In genomic region chr1:30034105-30034626, GRCh38 we compare ENCODE assay signal across 17 cellular contexts.
DNase-seq lines count a peak whose midpoint lies in the region; ATAC-seq, FAIRE-seq and TF ChIP-seq lines count a peak whose summit lies in the region.
"Had no signal": no experiment of that assay in that cellular context is flagged by ENCODE, and none has a peak within 500 bp of the region (broad histone marks: within the 10 kb centered on the region; RNA-seq: fewer than 3 reads in every experiment).

No MANE protein-coding gene starts in this region.

- FAIRE-seq in HTR-8/SVneo (lab: Jason Lieb, UNC): no peak
- FAIRE-seq: GM12878, HepG2 had no signal

- peaks cover 18 to 35% of the 10 kb centered on the region in 2 donors for H3K27me3 Mint-ChIP-seq in natural killer cell treated with Interleukin-12 subunit alpha and Interleukin-12 subunit beta and Interleukin-15 and Interleukin-18, amount 100 ng/mL, for 72 hours
- H3K27me3 Mint-ChIP-seq in natural killer cell (ENCODE audit: low read depth in 2 of 2): peaks cover 21 to 23% of the 10 kb centered on the region in 2 donors
- H3K27me3 Mint-ChIP-seq in chondrocyte (ENCODE audit: low read depth): peaks cover 2% of the 10 kb centered on the region

- peaks cover 5% of the 10 kb centered on the region for H3K36me3 Mint-ChIP-seq in natural killer cell treated with Interleukin-12 subunit alpha and Interleukin-12 subunit beta and Interleukin-15 and Interleukin-18, amount 100 ng/mL, for 72 hours
- H3K36me3 Mint-ChIP-seq in natural killer cell (no peaks in the 10 kb centered on the region), chondrocyte (ENCODE audit: low read depth) (peaks cover 1% of the 10 kb centered on the region)
- H3K36me3 Mint-ChIP-seq: CD14-positive monocyte; CD4-positive, alpha-beta memory T cell; IgD-negative memory B cell had no signal

- no peak overlapping the region for H3K27ac Mint-ChIP-seq in natural killer cell treated with Interleukin-12 subunit alpha and Interleukin-12 subunit beta and Interleukin-15 and Interleukin-18, amount 100 ng/mL, for 72 hours
- H3K27ac Mint-ChIP-seq in natural killer cell: no peak overlapping the region
- H3K27ac Mint-ChIP-seq in chondrocyte (ENCODE audit: unreplicated experiment): no peak overlapping the region
- H3K27ac Mint-ChIP-seq: CD14-positive monocyte; CD4-positive, alpha-beta memory T cell; IgD-negative memory B cell had no signal

- H3K9me3 ChIP-seq in thyroid gland: no peaks in the 10 kb centered on the region
- no peaks in the 10 kb centered on the region for H3K9me3 ChIP-seq in effector memory CD4-positive, alpha-beta T cell (ENCODE audit: control insufficient read depth, low read length)
- H3K9me3 ChIP-seq: HAP-1 had no signal

- H3K27ac ChIP-seq in thyroid gland: no peak overlapping the region
- no peak overlapping the region for H3K27ac ChIP-seq in effector memory CD4-positive, alpha-beta T cell (ENCODE audit: insufficient read depth, low read length, poor library complexity, severe bottlenecking)
- H3K27ac ChIP-seq: BLaER1 had no signal

- intact Hi-C loops in natural killer cell (cut with micrococcal nuclease): no loop called here
- intact Hi-C loops in thyroid gland (cut with DNase I): no loop called here

- 64 to 69% methylated on average over 11 of the region's 11 CpGs for WGBS in thyroid gland, 2 donors

- H3K27me3 ChIP-seq in thyroid gland: no peaks in the 10 kb centered on the region
- no peaks in the 10 kb centered on the region for H3K27me3 ChIP-seq in effector memory CD4-positive, alpha-beta T cell (replicated peaks; ENCODE audit: control insufficient read depth, insufficient read depth, low read length, poor library complexity, severe bottlenecking)
- H3K27me3 ChIP-seq: BLaER1 had no signal

- no peaks in the 10 kb centered on the region for H3K4me1 ChIP-seq in thyroid gland
- no peaks in the 10 kb centered on the region for H3K4me1 ChIP-seq in effector memory CD4-positive, alpha-beta T cell (ENCODE audit: control insufficient read depth, insufficient read depth, low read length, poor library complexity, severe bottlenecking)
- H3K4me1 ChIP-seq: BLaER1, HAP-1 had no signal

- no peak overlapping the region for H3K4me3 Mint-ChIP-seq in natural killer cell treated with Interleukin-12 subunit alpha and Interleukin-12 subunit beta and Interleukin-15 and Interleukin-18, amount 100 ng/mL, for 72 hours
- H3K4me3 Mint-ChIP-seq in natural killer cell (no peak overlapping the region), chondrocyte (ENCODE audit: unreplicated experiment) (peak overlapping the region; percentile 13)
- H3K4me3 Mint-ChIP-seq: CD14-positive monocyte; CD4-positive, alpha-beta memory T cell; IgD-negative memory B cell had no signal

- H3K4me3 ChIP-seq in thyroid gland (replicated peaks in 1 of 3): no peak overlapping the region
- no peak overlapping the region for H3K4me3 ChIP-seq in effector memory CD4-positive, alpha-beta T cell (ENCODE audit: insufficient read depth, low read depth, low read length, poor library complexity, severe bottlenecking)
- H3K4me3 ChIP-seq: BLaER1, GM12878, HAP-1 had no signal

- TF ChIP-seq CTCF in natural killer cell (IDR thresholded peaks at IDR 0.05) (no peak), chondrocyte (IDR thresholded peaks at IDR 0.05) (no peak), thyroid gland (IDR thresholded peaks at IDR 0.05) (no peak)

- H3K36me3 ChIP-seq in thyroid gland: no peaks in the 10 kb centered on the region
- no peaks in the 10 kb centered on the region for H3K36me3 ChIP-seq in effector memory CD4-positive, alpha-beta T cell (ENCODE audit: control insufficient read depth, insufficient read depth, low read length)
- H3K36me3 ChIP-seq: BLaER1, HAP-1 had no signal

- no peak for TF ChIP-seq POLR2A in thyroid gland (IDR thresholded peaks at IDR 0.05)

- peak; percentile 44 for DNase-seq in natural killer cell treated with Interleukin-12 subunit alpha and Interleukin-12 subunit beta and Interleukin-15 and Interleukin-18, amount 100 ng/mL, for 72 hours (ENCODE audit: low spot score)
- DNase-seq in natural killer cell: no peak
- peak; percentile 74 for DNase-seq in chondrocyte (ENCODE audit: low spot score)
- DNase-seq in islet precursor cell: peak; percentile 39
- DNase-seq in thyroid gland: no peak
- DNase-seq in effector memory CD4-positive, alpha-beta T cell: no peak
- DNase-seq in HTR-8/SVneo (ENCODE audit: insufficient read length, low spot score): no peak
- DNase-seq: 8988T; CD4-positive, alpha-beta memory T cell; DMS79 treated with DMSO at 0.1 percent for 48 hours; GF-D8 had no signal

- H3K4me1 Mint-ChIP-seq in natural killer cell treated with Interleukin-12 subunit alpha and Interleukin-12 subunit beta and Interleukin-15 and Interleukin-18, amount 100 ng/mL, for 72 hours (ENCODE audit: low read depth in 2 of 2): peaks cover 0 to 3% of the 10 kb centered on the region in 2 donors
- H3K4me1 Mint-ChIP-seq in natural killer cell: no peaks in the 10 kb centered on the region
- H3K4me1 Mint-ChIP-seq in chondrocyte (ENCODE audit: low read depth): peaks cover 7% of the 10 kb centered on the region
- H3K4me1 Mint-ChIP-seq: CD14-positive monocyte; CD4-positive, alpha-beta memory T cell; IgD-negative memory B cell had no signal

- no peak for ATAC-seq in natural killer cell treated with Interleukin-12 subunit alpha and Interleukin-12 subunit beta and Interleukin-15 and Interleukin-18, amount 100 ng/mL, for 72 hours
- ATAC-seq in natural killer cell: no peak
- ATAC-seq: GM12878, HepG2 had no signal

- H3K9me3 Mint-ChIP-seq in natural killer cell treated with Interleukin-12 subunit alpha and Interleukin-12 subunit beta and Interleukin-15 and Interleukin-18, amount 100 ng/mL, for 72 hours: peaks cover 2% of the 10 kb centered on the region
- peaks cover 2% of the 10 kb centered on the region in 2 donors for H3K9me3 Mint-ChIP-seq in natural killer cell
- peaks cover 3% of the 10 kb centered on the region for H3K9me3 Mint-ChIP-seq in chondrocyte (ENCODE audit: low read depth)

Comparison
In these comparisons a context has a peak if more than half of its experiments do, and no peak if none do; other contexts are left out.
1. DNase-seq: peak in natural killer cell treated with Interleukin-12 subunit alpha and Interleukin-12 subunit beta and Interleukin-15 and Interleukin-18, amount 100 ng/mL, for 72 hours (single experiment), chondrocyte (single experiment) and islet precursor cell (single experiment); none in natural killer cell (single experiment), thyroid gland (0 of 2), effector memory CD4-positive, alpha-beta T cell (0 of 3) and HTR-8/SVneo (single experiment).